15 cellular contexts compared by ENCODE assay signal in genomic region chr22:16844529-16844928, GRCh38. TPM values are rescaled to one million over a fixed set of nuclear protein-coding genes. Genes with fewer than 3 reads are reported as not detected.
DNase-seq lines count a peak whose midpoint lies in the region; ATAC-seq and TF ChIP-seq lines count a peak whose summit lies in the region.
"Had no signal": no experiment of that assay in that cellular context is flagged by ENCODE, and none has a peak within 500 bp of the region (broad histone marks: within the 10 kb centered on the region; RNA-seq: fewer than 3 reads in every experiment).

No MANE protein-coding gene starts in this region.

- no peaks in the 10 kb centered on the region for H3K9me2 ChIP-seq in Loucy (replicated peaks; ENCODE audit: low read depth, low read length)

- H3K9me3 Mint-ChIP-seq in stimulated activated effector memory CD8-positive, alpha-beta T cell treated with anti-CD3 and anti-CD28 coated beads, Interleukin-12 subunit alpha, Interleukin-12 subunit beta, amount 100 ng/mL, for 72 hours: no peaks in the 10 kb centered on the region
- peaks cover 4% of the 10 kb centered on the region for H3K9me3 Mint-ChIP-seq in glutamatergic neuron (ENCODE audit: unreplicated experiment)

- peaks cover 3% of the 10 kb centered on the region for H3K27me3 Mint-ChIP-seq in glutamatergic neuron (ENCODE audit: unreplicated experiment)

- TF ChIP-seq CTCF in left ventricle myocardium inferior (IDR thresholded peaks at IDR 0.05; ENCODE audit: borderline replicate concordance): no peak
- peak; percentile 53 for TF ChIP-seq CTCF in Loucy (conservative IDR thresholded peaks at IDR 0.05; ENCODE audit: low read length)
- no peak for TF ChIP-seq CTCF in glutamatergic neuron (IDR thresholded peaks at IDR 0.05; ENCODE audit: partially characterized antibody, unreplicated experiment)

- H4K20me1 ChIP-seq in Loucy (ENCODE audit: insufficient read depth, low read length, poor library complexity, severe bottlenecking): no peaks in the 10 kb centered on the region
- H4K20me1 ChIP-seq: BLaER1 had no signal

- intact Hi-C loops in right cardiac atrium (cut with DNase I): no loop called here
- intact Hi-C loops in left ventricle myocardium inferior (cut with micrococcal nuclease): no loop called here

- WGBS in right cardiac atrium: 81% methylated on average over 7 of the region's 7 CpGs

- no peaks in the 10 kb centered on the region for H3K27me3 ChIP-seq in right cardiac atrium (ENCODE audit: control insufficient read depth, insufficient read depth)
- peaks cover 5% of the 10 kb centered on the region for H3K27me3 ChIP-seq in left ventricle myocardium inferior (ENCODE audit: low read depth)
- H3K27me3 ChIP-seq in Loucy (ENCODE audit: insufficient read depth, low read length, poor library complexity, severe bottlenecking): no peaks in the 10 kb centered on the region
- no peaks in the 10 kb centered on the region for H3K27me3 ChIP-seq in iPS-15b (ENCODE audit: control insufficient read depth, insufficient read depth, low read length)
- H3K27me3 ChIP-seq: BLaER1 had no signal

- H3F3A ChIP-seq in Loucy (ENCODE audit: low read depth): no peaks in the 10 kb centered on the region

- no peaks in the 10 kb centered on the region for H3K79me2 ChIP-seq in Loucy (ENCODE audit: insufficient read depth, low read length)

- H3K36me3 Mint-ChIP-seq in stimulated activated effector memory CD8-positive, alpha-beta T cell treated with anti-CD3 and anti-CD28 coated beads, Interleukin-12 subunit alpha, Interleukin-12 subunit beta, amount 100 ng/mL, for 72 hours: no peaks in the 10 kb centered on the region
- H3K36me3 Mint-ChIP-seq in glutamatergic neuron (ENCODE audit: unreplicated experiment): peaks cover 10% of the 10 kb centered on the region
- H3K36me3 Mint-ChIP-seq: CD4-positive, alpha-beta memory T cell had no signal

- no peak overlapping the region for H3K4me3 Mint-ChIP-seq in stimulated activated effector memory CD8-positive, alpha-beta T cell treated with anti-CD3 and anti-CD28 coated beads, Interleukin-12 subunit alpha, Interleukin-12 subunit beta, amount 100 ng/mL, for 72 hours
- H3K4me3 Mint-ChIP-seq in glutamatergic neuron (ENCODE audit: unreplicated experiment): no peak overlapping the region
- H3K4me3 Mint-ChIP-seq: CD14-positive monocyte; CD4-positive, alpha-beta memory T cell had no signal

- no peak overlapping the region for H2AFZ ChIP-seq in Loucy (ENCODE audit: low read length)
- H2AFZ ChIP-seq: GM23248 had no signal

- no peaks in the 10 kb centered on the region for H3K4me1 Mint-ChIP-seq in stimulated activated effector memory CD8-positive, alpha-beta T cell treated with anti-CD3 and anti-CD28 coated beads, Interleukin-12 subunit alpha, Interleukin-12 subunit beta, amount 100 ng/mL, for 72 hours
- H3K4me1 Mint-ChIP-seq in glutamatergic neuron (ENCODE audit: low read depth, unreplicated experiment): no peaks in the 10 kb centered on the region
- H3K4me1 Mint-ChIP-seq: CD4-positive, alpha-beta memory T cell had no signal

- H3K4me3 ChIP-seq in right cardiac atrium (ENCODE audit: low read length) (no peak overlapping the region), left ventricle myocardium inferior (no peak overlapping the region), Loucy (ENCODE audit: low read length, poor library complexity, severe bottlenecking) (no peak overlapping the region), iPS-15b (ENCODE audit: low read depth, low read length) (no peak overlapping the region)
- H3K4me3 ChIP-seq: BLaER1, GM23248, HAP-1 had no signal

- no peak overlapping the region for H3K4me2 ChIP-seq in Loucy (ENCODE audit: low read depth, low read length, poor library complexity, severe bottlenecking)
- H3K4me2 ChIP-seq: BLaER1 had no signal

- ATAC-seq in right cardiac atrium (peak in 1 of 2 donors; percentile 16), left lobe of liver (no peak)
- peak; percentile 11 for ATAC-seq in stimulated activated effector memory CD8-positive, alpha-beta T cell treated with anti-CD3 and anti-CD28 coated beads, Interleukin-12 subunit alpha, Interleukin-12 subunit beta, amount 100 ng/mL, for 72 hours

- H3K27ac Mint-ChIP-seq in stimulated activated effector memory CD8-positive, alpha-beta T cell treated with anti-CD3 and anti-CD28 coated beads, Interleukin-12 subunit alpha, Interleukin-12 subunit beta, amount 100 ng/mL, for 72 hours: no peak overlapping the region
- no peak overlapping the region for H3K27ac Mint-ChIP-seq in glutamatergic neuron (ENCODE audit: unreplicated experiment)
- H3K27ac Mint-ChIP-seq: CD14-positive monocyte; CD4-positive, alpha-beta memory T cell had no signal

- no peaks in the 10 kb centered on the region for H3K4me1 ChIP-seq in right cardiac atrium (ENCODE audit: control insufficient read depth, insufficient read depth, low read length)
- no peaks in the 10 kb centered on the region for H3K4me1 ChIP-seq in left ventricle myocardium inferior
- peaks cover 11% of the 10 kb centered on the region for H3K4me1 ChIP-seq in Loucy (ENCODE audit: insufficient read depth, low read length, poor library complexity, severe bottlenecking)
- H3K4me1 ChIP-seq in iPS-15b (ENCODE audit: control insufficient read depth, insufficient read depth, low read length): no peaks in the 10 kb centered on the region
- H3K4me1 ChIP-seq: HAP-1 had no signal

- H3K36me3 ChIP-seq in left ventricle myocardium inferior (no peaks in the 10 kb centered on the region), Loucy (ENCODE audit: insufficient read depth, low read length) (no peaks in the 10 kb centered on the region), iPS-15b (ENCODE audit: control insufficient read depth, insufficient read depth, low read length) (no peaks in the 10 kb centered on the region)
- H3K36me3 ChIP-seq: BLaER1, HAP-1 had no signal

- peak in 2 of 3 donors; percentile 37 to 47 for DNase-seq in right cardiac atrium
- no peak for DNase-seq in left ventricle myocardium inferior
- no peak for DNase-seq in stimulated activated effector memory CD8-positive, alpha-beta T cell treated with anti-CD3 and anti-CD28 coated beads, Interleukin-12 subunit alpha, Interleukin-12 subunit beta, amount 100 ng/mL, for 72 hours (ENCODE audit: low spot score in 2 of 2)
- DNase-seq in left lobe of liver (ENCODE audit: low spot score): no peak
- DNase-seq in stimulated activated CD4-positive, alpha-beta T cell treated with anti-CD3 and anti-CD28 coated beads, Interleukin-15, amount 100 ng/mL, for 24 hours: no peak
- no peak for DNase-seq in glutamatergic neuron
- DNase-seq: 8988T; CD4-positive, alpha-beta memory T cell; GM23248 had no signal

- H3K27ac ChIP-seq in right cardiac atrium (ENCODE audit: low read length) (no peak overlapping the region), left ventricle myocardium inferior (replicated peaks) (no peak overlapping the region)
- H3K27ac ChIP-seq: BLaER1, GM23248 had no signal

- H3K9ac ChIP-seq in Loucy (ENCODE audit: low read depth, low read length, poor library complexity, severe bottlenecking): no peak overlapping the region
- H3K9ac ChIP-seq in iPS-15b (ENCODE audit: low read depth, low read length): peak overlapping the region; percentile 12
- H3K9ac ChIP-seq: BLaER1, GM23248 had no signal

- H3K9me3 ChIP-seq in right cardiac atrium (ENCODE audit: control insufficient read depth, low read length) (no peaks in the 10 kb centered on the region), left ventricle myocardium inferior (replicated peaks) (peaks cover 13% of the 10 kb centered on the region), Loucy (ENCODE audit: insufficient read depth, low read depth, low read length) (no peaks in the 10 kb centered on the region), iPS-15b (ENCODE audit: control insufficient read depth, insufficient read depth, low read length) (no peaks in the 10 kb centered on the region)
- H3K9me3 ChIP-seq: HAP-1 had no signal

RNA-seq across cellular contexts. Expression of gene XKR3, which starts 19.3 kb away (rescaled TPM):
- not detected for total RNA-seq in right cardiac atrium
- not detected for polyA plus RNA-seq in right cardiac atrium
- total RNA-seq in left ventricle myocardium inferior: not detected
- not detected for total RNA-seq in left lobe of liver
- total RNA-seq in glutamatergic neuron (ENCODE audit: unreplicated experiment): not detected
- total RNA-seq: CD4-positive, alpha-beta memory T cell; GM23248 had no signal
- polyA plus RNA-seq: AG04450; CD14-positive monocyte; CD4-positive, alpha-beta memory T cell; GM23248 had no signal

Comparison
In these comparisons a context has a peak if more than half of its experiments do, and no peak if none do; other contexts are left out.
1. DNase-seq: peak in right cardiac atrium (2 of 3); none in left ventricle myocardium inferior (single experiment), stimulated activated effector memory CD8-positive, alpha-beta T cell treated with anti-CD3 and anti-CD28 coated beads, Interleukin-12 subunit alpha, Interleukin-12 subunit beta, amount 100 ng/mL, for 72 hours (0 of 2), left lobe of liver (single experiment), stimulated activated CD4-positive, alpha-beta T cell treated with anti-CD3 and anti-CD28 coated beads, Interleukin-15, amount 100 ng/mL, for 24 hours (single experiment) and glutamatergic neuron (single experiment).